ENCODE assay signal across 28 cellular contexts in genomic region chr19:51946602-51947001, GRCh38.
"Had no signal": no experiment of that assay in that cellular context is flagged by ENCODE, and none has a peak within 500 bp of the region (broad histone marks: within the 10 kb centered on the region; RNA-seq: fewer than 3 reads in every experiment).

No MANE protein-coding gene starts in this region.

- H3K27me3 Mint-ChIP-seq: activated CD4-positive, alpha-beta memory T cell treated with anti-CD3 and anti-CD28 coated beads for 36 hours; activated CD4-positive, alpha-beta T cell treated with anti-CD3 and anti-CD28 coated beads for 36 hours; activated CD4-positive, alpha-beta T cell treated with anti-CD3 and anti-CD28 coated beads, Interleukin-2, amount 10 ng/mL, durations not matched to agents 24 days and 14 days; activated CD8-positive, alpha-beta memory T cell treated with anti-CD3 and anti-CD28 coated beads, Interleukin-2, amount 10 ng/mL, durations not matched to agents 7 days and 5 days; activated naive CD4-positive, alpha-beta T cell treated with anti-CD3 and anti-CD28 coated beads, Interleukin-2, amount 50 U/mL, for 24 hours; activated naive CD8-positive, alpha-beta T cell treated with anti-CD3 and anti-CD28 coated beads for 36 hours; activated naive CD8-positive, alpha-beta T cell treated with anti-CD3 and anti-CD28 coated beads, Interleukin-2, amount 50 U/mL, for 24 hours; activated T-cell treated with anti-CD3 and anti-CD28 coated beads, Interleukin-2, amount 50 U/mL, for 24 hours; activated T-helper 17 cell treated with anti-CD3 and anti-CD28 coated beads, Interleukin-2, amount 50 U/mL, for 72 hours; brain had no signal

- ATAC-seq: activated CD4-positive, alpha-beta T cell treated with anti-CD3 and anti-CD28 coated beads for 36 hours; activated CD8-positive, alpha-beta memory T cell treated with anti-CD3 and anti-CD28 coated beads, Interleukin-2, amount 10 ng/mL, durations not matched to agents 7 days and 5 days; activated CD8-positive, alpha-beta T cell treated with anti-CD3 and anti-CD28 coated beads, Interleukin-2, amount 10 ng/mL, durations not matched to agents 7 days and 5 days; activated naive CD8-positive, alpha-beta T cell treated with anti-CD3 and anti-CD28 coated beads, Interleukin-2, amount 50 U/mL, for 24 hours; activated T-helper 17 cell treated with anti-CD3 and anti-CD28 coated beads, Interleukin-2, amount 50 U/mL, for 72 hours; esophagus mucosa had no signal

- H3K27ac ChIP-seq: ascending aorta, breast epithelium, cardiac muscle cell, colonic mucosa had no signal

- DNase-seq: activated CD4-positive, alpha-beta memory T cell treated with anti-CD3 and anti-CD28 coated beads for 36 hours; activated CD4-positive, alpha-beta T cell treated with anti-CD3 and anti-CD28 coated beads for 36 hours; activated CD4-positive, alpha-beta T cell treated with anti-CD3 and anti-CD28 coated beads, Interleukin-2, amount 10 ng/mL, durations not matched to agents 24 days and 14 days; activated CD4-positive, CD25-positive, alpha-beta regulatory T cell; activated CD4-positive, CD25-positive, alpha-beta regulatory T cell treated with anti-CD3 and anti-CD28 coated beads, Interleukin-2, amount 50 U/mL, for 72 hours; activated CD8-positive, alpha-beta memory T cell treated with anti-CD3 and anti-CD28 coated beads, Interleukin-2, amount 10 ng/mL, durations not matched to agents 7 days and 5 days; activated CD8-positive, alpha-beta memory T cell treated with anti-CD3 and anti-CD28 coated beads, Interleukin-2, amount 50 U/mL, for 4 hours; activated CD8-positive, alpha-beta T cell treated with anti-CD3 and anti-CD28 coated beads, Interleukin-2, amount 10 ng/mL, durations not matched to agents 7 days and 5 days; activated effector memory CD4-positive, alpha-beta T cell treated with anti-CD3 and anti-CD28 coated beads, Interleukin-2, amount 50 U/mL, for 16 hours; activated naive CD4-positive, alpha-beta T cell treated with anti-CD3 and anti-CD28 coated beads for 36 hours; activated naive CD8-positive, alpha-beta T cell treated with anti-CD3 and anti-CD28 coated beads for 36 hours; activated naive CD8-positive, alpha-beta T cell treated with anti-CD3 and anti-CD28 coated beads, Interleukin-2, amount 50 U/mL, for 24 hours; activated T-cell treated with anti-CD3 and anti-CD28 coated beads, Interleukin-2, amount 50 U/mL, for 24 hours; central memory CD4-positive, alpha-beta T cell; cerebellar nuclear complex; colonic mucosa; effector CD8-positive, alpha-beta T cell; foreskin fibroblast; head of caudate nucleus; T-helper 2 cell had no signal

- H3K4me3 ChIP-seq: ascending aorta, breast epithelium, cardiac muscle cell, colonic mucosa had no signal

- H3K4me1 Mint-ChIP-seq: activated CD4-positive, alpha-beta T cell treated with anti-CD3 and anti-CD28 coated beads for 36 hours; activated CD4-positive, alpha-beta T cell treated with anti-CD3 and anti-CD28 coated beads, Interleukin-2, amount 10 ng/mL, durations not matched to agents 24 days and 14 days; activated CD8-positive, alpha-beta memory T cell treated with anti-CD3 and anti-CD28 coated beads, Interleukin-2, amount 10 ng/mL, durations not matched to agents 7 days and 5 days; activated naive CD4-positive, alpha-beta T cell treated with anti-CD3 and anti-CD28 coated beads, Interleukin-2, amount 50 U/mL, for 24 hours; activated naive CD8-positive, alpha-beta T cell treated with anti-CD3 and anti-CD28 coated beads for 36 hours; activated naive CD8-positive, alpha-beta T cell treated with anti-CD3 and anti-CD28 coated beads, Interleukin-2, amount 50 U/mL, for 24 hours; activated T-helper 17 cell treated with anti-CD3 and anti-CD28 coated beads, Interleukin-2, amount 50 U/mL, for 72 hours; brain had no signal

- H3K27ac Mint-ChIP-seq: activated CD4-positive, alpha-beta memory T cell treated with anti-CD3 and anti-CD28 coated beads for 36 hours; activated CD4-positive, alpha-beta T cell treated with anti-CD3 and anti-CD28 coated beads for 36 hours; activated CD4-positive, alpha-beta T cell treated with anti-CD3 and anti-CD28 coated beads, Interleukin-2, amount 10 ng/mL, durations not matched to agents 24 days and 14 days; activated CD8-positive, alpha-beta memory T cell treated with anti-CD3 and anti-CD28 coated beads, Interleukin-2, amount 10 ng/mL, durations not matched to agents 7 days and 5 days; activated CD8-positive, alpha-beta T cell treated with anti-CD3 and anti-CD28 coated beads, Interleukin-2, amount 10 ng/mL, durations not matched to agents 7 days and 5 days; activated naive CD4-positive, alpha-beta T cell treated with anti-CD3 and anti-CD28 coated beads for 36 hours; activated naive CD4-positive, alpha-beta T cell treated with anti-CD3 and anti-CD28 coated beads, Interleukin-2, amount 50 U/mL, for 24 hours; activated naive CD8-positive, alpha-beta T cell treated with anti-CD3 and anti-CD28 coated beads for 36 hours; activated naive CD8-positive, alpha-beta T cell treated with anti-CD3 and anti-CD28 coated beads, Interleukin-2, amount 50 U/mL, for 24 hours; activated T-cell treated with anti-CD3 and anti-CD28 coated beads, Interleukin-2, amount 50 U/mL, for 24 hours; activated T-helper 17 cell treated with anti-CD3 and anti-CD28 coated beads, Interleukin-2, amount 50 U/mL, for 72 hours; brain had no signal

- H3K27me3 ChIP-seq: ascending aorta, breast epithelium, cardiac muscle cell, colonic mucosa had no signal

- H3K4me3 Mint-ChIP-seq: activated CD4-positive, alpha-beta memory T cell treated with anti-CD3 and anti-CD28 coated beads for 36 hours; activated CD4-positive, alpha-beta T cell treated with anti-CD3 and anti-CD28 coated beads for 36 hours; activated CD4-positive, alpha-beta T cell treated with anti-CD3 and anti-CD28 coated beads, Interleukin-2, amount 10 ng/mL, durations not matched to agents 24 days and 14 days; activated CD8-positive, alpha-beta memory T cell treated with anti-CD3 and anti-CD28 coated beads, Interleukin-2, amount 10 ng/mL, durations not matched to agents 7 days and 5 days; activated CD8-positive, alpha-beta T cell treated with anti-CD3 and anti-CD28 coated beads, Interleukin-2, amount 10 ng/mL, durations not matched to agents 7 days and 5 days; activated naive CD4-positive, alpha-beta T cell treated with anti-CD3 and anti-CD28 coated beads for 36 hours; activated naive CD4-positive, alpha-beta T cell treated with anti-CD3 and anti-CD28 coated beads, Interleukin-2, amount 50 U/mL, for 24 hours; activated naive CD8-positive, alpha-beta T cell treated with anti-CD3 and anti-CD28 coated beads for 36 hours; activated naive CD8-positive, alpha-beta T cell treated with anti-CD3 and anti-CD28 coated beads, Interleukin-2, amount 50 U/mL, for 24 hours; activated T-cell treated with anti-CD3 and anti-CD28 coated beads, Interleukin-2, amount 50 U/mL, for 24 hours; activated T-helper 17 cell treated with anti-CD3 and anti-CD28 coated beads, Interleukin-2, amount 50 U/mL, for 72 hours; brain had no signal

- FAIRE-seq: frontal cortex had no signal

- H3K4me1 ChIP-seq: ascending aorta, breast epithelium, colonic mucosa had no signal
